7 cellular contexts compared by ENCODE assay signal in genomic region chr1:58989845-58990244, GRCh38.
"Had no signal": no experiment of that assay in that cellular context is flagged by ENCODE, and none has a peak within 500 bp of the region (broad histone marks: within the 10 kb centered on the region; RNA-seq: fewer than 3 reads in every experiment).

No MANE protein-coding gene starts in this region.

- H3K9me3 Mint-ChIP-seq: GM23338, H9 had no signal

- ATAC-seq: GM23338, HepG2, K562 had no signal

- DNase-seq: H9, HCEC 1CT, IMR-90 had no signal

- H2AFZ ChIP-seq: GM23338 had no signal

- H3K4me3 ChIP-seq: GM23338, K562 had no signal

- H3K27ac ChIP-seq: HL-60 had no signal

- H3K27ac Mint-ChIP-seq: GM23338, H9 had no signal

- H3K4me1 Mint-ChIP-seq: GM23338 had no signal

- H3K4me2 ChIP-seq: GM23338 had no signal

- H3K4me3 Mint-ChIP-seq: GM23338, H9 had no signal
